ENCODE assay signal across 1 cellular context in the genomic region with DNA sequence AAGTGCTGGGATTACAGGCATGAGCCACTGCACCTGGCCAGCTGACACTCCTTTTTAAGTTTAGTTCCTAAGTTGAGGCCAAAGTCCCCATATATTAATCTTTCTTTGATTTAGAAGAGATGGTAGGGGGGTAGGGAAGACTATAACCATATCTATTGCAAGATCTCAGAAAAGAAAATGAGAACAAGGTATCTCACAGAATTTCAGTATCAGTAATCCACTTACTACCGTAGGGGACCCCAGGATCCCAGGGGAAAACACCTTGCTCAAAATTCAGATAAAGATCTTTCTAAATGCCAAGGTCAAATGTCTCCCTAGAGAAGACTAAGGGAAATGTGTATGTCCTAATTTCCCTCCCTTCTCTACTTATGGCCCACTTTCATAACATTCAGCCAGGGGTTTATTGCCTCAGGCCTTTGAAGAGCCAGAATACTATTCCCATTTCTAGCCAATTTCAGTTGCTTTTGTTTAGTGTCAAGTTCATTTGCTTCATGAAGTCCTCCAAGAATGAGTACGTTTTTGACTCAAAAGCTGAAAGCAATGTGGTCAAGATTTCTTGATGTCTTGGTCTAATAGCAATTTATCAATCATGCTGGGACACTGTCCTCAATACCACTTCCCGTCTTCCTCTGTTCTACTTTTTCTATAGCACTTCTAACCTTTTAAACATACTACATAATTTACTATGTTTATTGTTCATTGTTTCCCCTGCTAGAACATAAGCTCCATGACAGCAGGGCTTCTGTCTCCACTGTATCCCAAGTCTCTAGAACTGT.
A peak's percentile ranks its signal among the peaks of the same experiment; 100 is the strongest.
TF ChIP-seq lines count a peak whose summit lies in the region.

No MANE protein-coding gene starts in this region.

TF ChIP-seq in GM12878, 131 proteins besides CTCF, POLR2A, EP300 and RAD21 (continued from another document):
- TF ChIP-seq, protein P1, sequence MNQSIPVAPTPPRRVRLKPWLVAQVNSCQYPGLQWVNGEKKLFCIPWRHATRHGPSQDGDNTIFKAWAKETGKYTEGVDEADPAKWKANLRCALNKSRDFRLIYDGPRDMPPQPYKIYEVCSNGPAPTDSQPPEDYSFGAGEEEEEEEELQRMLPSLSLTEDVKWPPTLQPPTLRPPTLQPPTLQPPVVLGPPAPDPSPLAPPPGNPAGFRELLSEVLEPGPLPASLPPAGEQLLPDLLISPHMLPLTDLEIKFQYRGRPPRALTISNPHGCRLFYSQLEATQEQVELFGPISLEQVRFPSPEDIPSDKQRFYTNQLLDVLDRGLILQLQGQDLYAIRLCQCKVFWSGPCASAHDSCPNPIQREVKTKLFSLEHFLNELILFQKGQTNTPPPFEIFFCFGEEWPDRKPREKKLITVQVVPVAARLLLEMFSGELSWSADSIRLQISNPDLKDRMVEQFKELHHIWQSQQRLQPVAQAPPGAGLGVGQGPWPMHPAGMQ (IDR thresholded peaks at IDR 0.05; ENCODE audit: borderline replicate concordance): no peak
- TF ChIP-seq BACH1 (IDR thresholded peaks at IDR 0.05; ENCODE audit: borderline replicate concordance): peak; percentile 71; the same call in 1 of the 2 replicates
